Comparison of ENCODE assay signal across 1 cellular context in genomic region chr20:1209447-1210387, GRCh38.
TF ChIP-seq lines count a peak whose summit lies in the region.

No MANE protein-coding gene starts in this region.

TF ChIP-seq in endothelial cell of umbilical vein, 7 proteins besides CTCF, POLR2A, EP300 and RAD21:
- TF ChIP-seq GATA2 (IDR thresholded peaks at IDR 0.05; ENCODE audit: insufficient read depth, insufficient read length, low read depth, low read length) (no peak), MYC (IDR thresholded peaks at IDR 0.05; ENCODE audit: low read depth, low read length) (no peak), JUN (IDR thresholded peaks at IDR 0.05; ENCODE audit: borderline replicate concordance, insufficient read depth, insufficient read length, low read depth) (no peak), FOS (IDR thresholded peaks at IDR 0.05; ENCODE audit: borderline replicate concordance, insufficient read depth, low read length) (no peak), POLR2AphosphoS5 (IDR thresholded peaks at IDR 0.05; ENCODE audit: insufficient read depth, low read depth, low read length) (no peak), EZH2 (IDR thresholded peaks at IDR 0.05; ENCODE audit: borderline replicate concordance, low read depth, low read length, severe bottlenecking) (no peak), MAX (IDR thresholded peaks at IDR 0.05; ENCODE audit: insufficient read depth, insufficient read length) (no peak)
